Comparison of ENCODE assay signal across 15 cellular contexts in genomic region chr17:8466873-8467272, GRCh38. TPM values are rescaled to one million over a fixed set of nuclear protein-coding genes. Genes with fewer than 3 reads are reported as not detected.
DNase-seq lines count a peak whose midpoint lies in the region; TF ChIP-seq lines count a peak whose summit lies in the region.
"Had no signal": no experiment of that assay in that cellular context is flagged by ENCODE, and none has a peak within 500 bp of the region (broad histone marks: within the 10 kb centered on the region; RNA-seq: fewer than 3 reads in every experiment).

No MANE protein-coding gene starts in this region.

- H3K27ac ChIP-seq in RWPE1, result 0 out of 2 replicates have a peak overlapping the region, but pooled peaks have one; percentile 22
- H3K27ac ChIP-seq in endodermal cell (ENCODE audit: low read depth, low read length), result peak overlapping the region; percentile 57

- CTCF ChIA-PET in RWPE1 (lab: Yijun Ruan, JAX), result no interaction called here

- POLR2A ChIA-PET in RWPE1 (lab: Yijun Ruan, JAX; ENCODE audit: low non-redundant PET), result no interaction called here

- DNase-seq in GM10266 (ENCODE audit: extremely low spot score) (peak; percentile 6), RWPE1 (ENCODE audit: low spot score) (no peak), endodermal cell (no peak), islet precursor cell (no peak), type B pancreatic cell (ENCODE audit: extremely low spot score, unreplicated experiment) (no peak), SW480 (ENCODE audit: low spot score) (no peak)
- DNase-seq: CD4-positive, alpha-beta memory T cell; DMS79; HCEC 1CT; NCI-H1048; NCI-H146; Right ventricle myocardium superior; SK-N-SH had no signal

- H3K4me1 Mint-ChIP-seq in endodermal cell (peaks cover 2% of the 10 kb centered on the region), type B pancreatic cell (ENCODE audit: unreplicated experiment) (peaks cover 14% of the 10 kb centered on the region)

- no peaks in the 10 kb centered on the region for H3K9me3 ChIP-seq in endodermal cell (ENCODE audit: control insufficient read depth, low read length)
- H3K9me3 ChIP-seq in skeletal muscle satellite cell (replicated peaks; ENCODE audit: low read length), result no peaks in the 10 kb centered on the region
- H3K9me3 ChIP-seq: SK-N-SH had no signal

- no peak overlapping the region for H3K4me2 ChIP-seq in skeletal muscle satellite cell (ENCODE audit: low read length)
- H3K4me2 ChIP-seq: SK-N-SH had no signal

- H3K36me3 Mint-ChIP-seq in endodermal cell (ENCODE audit: low read depth) (peaks cover 35% of the 10 kb centered on the region), type B pancreatic cell (peaks cover 14% of the 10 kb centered on the region)

- WGBS in endodermal cell (ENCODE audit: insufficient coverage in 1 of 2, insufficient read length in 1 of 2), 2 experiments, result 94 to 100% methylated on average over 11 to 21 of the region's 21 CpGs

- H3K9ac ChIP-seq in endodermal cell (ENCODE audit: extremely low read depth, low read length, poor library complexity, severe bottlenecking), result no peak overlapping the region
- H3K9ac ChIP-seq in skeletal muscle satellite cell (ENCODE audit: low read depth, low read length), result peak overlapping the region; percentile 5
- H3K9ac ChIP-seq: SK-N-SH had no signal

- H3K4me3 Mint-ChIP-seq in endodermal cell (no peak overlapping the region), type B pancreatic cell (no peak overlapping the region)

- H3K4me1 ChIP-seq in endodermal cell (ENCODE audit: control insufficient read depth, insufficient read depth, low read length) (no peaks in the 10 kb centered on the region), skeletal muscle satellite cell (ENCODE audit: control insufficient read depth, insufficient read depth, low read length) (peaks cover 57% of the 10 kb centered on the region)

- no peaks in the 10 kb centered on the region for H3K9me3 Mint-ChIP-seq in endodermal cell
- no peaks in the 10 kb centered on the region for H3K9me3 Mint-ChIP-seq in type B pancreatic cell

- H3K27me3 Mint-ChIP-seq in endodermal cell (ENCODE audit: insufficient read depth) (no peaks in the 10 kb centered on the region), type B pancreatic cell (no peaks in the 10 kb centered on the region)
- H3K27me3 Mint-ChIP-seq: CD4-positive, alpha-beta memory T cell had no signal

- TF ChIP-seq CTCF in GM10266 (IDR thresholded peaks at IDR 0.05; ENCODE audit: control insufficient read depth, insufficient read depth, low read depth, missing control alignments) (no peak), RWPE1 (conservative IDR thresholded peaks at IDR 0.05; ENCODE audit: low read depth) (no peak), endodermal cell (conservative IDR thresholded peaks at IDR 0.05) (no peak), type B pancreatic cell (conservative IDR thresholded peaks at IDR 0.05) (no peak)

- H3K27ac Mint-ChIP-seq in endodermal cell, result peak overlapping the region; percentile 3
- H3K27ac Mint-ChIP-seq in type B pancreatic cell, result no peak overlapping the region

- H3K27me3 ChIP-seq in endodermal cell (ENCODE audit: control insufficient read depth, insufficient read depth, low read length, poor library complexity, severe bottlenecking) (no peaks in the 10 kb centered on the region), skeletal muscle satellite cell (ENCODE audit: control insufficient read depth, insufficient read depth, low read length) (no peaks in the 10 kb centered on the region)

- H3K4me3 ChIP-seq in endodermal cell (ENCODE audit: low read length) (no peak overlapping the region), skeletal muscle satellite cell (ENCODE audit: low read length) (no peak overlapping the region)
- H3K4me3 ChIP-seq: K562 had no signal

- H3K36me3 ChIP-seq in endodermal cell (ENCODE audit: control insufficient read depth, insufficient read depth, low read length) (peaks cover 86% of the 10 kb centered on the region), skeletal muscle satellite cell (ENCODE audit: insufficient read depth, low read length) (peaks cover 68% of the 10 kb centered on the region)

RNA-seq across cellular contexts. Expression of gene NDEL1, which starts 31.2 kb away (rescaled TPM):
- total RNA-seq in endodermal cell, result 10 to 100 TPM; 60.4 to 61.2 TPM
- polyA plus RNA-seq in endodermal cell (2013, experiment 1 of 2), result 26.2 TPM
- 26.3 TPM for polyA plus RNA-seq in endodermal cell (2013, experiment 2 of 2)
- 48.9 and 55.9 TPM in 2 replicates for total RNA-seq in skeletal muscle satellite cell (2012; rRNA removed)
- total RNA-seq in type B pancreatic cell (ENCODE audit: low replicate concordance), result 51.4 and 77.9 TPM in 2 replicates
